In the genomic region with DNA sequence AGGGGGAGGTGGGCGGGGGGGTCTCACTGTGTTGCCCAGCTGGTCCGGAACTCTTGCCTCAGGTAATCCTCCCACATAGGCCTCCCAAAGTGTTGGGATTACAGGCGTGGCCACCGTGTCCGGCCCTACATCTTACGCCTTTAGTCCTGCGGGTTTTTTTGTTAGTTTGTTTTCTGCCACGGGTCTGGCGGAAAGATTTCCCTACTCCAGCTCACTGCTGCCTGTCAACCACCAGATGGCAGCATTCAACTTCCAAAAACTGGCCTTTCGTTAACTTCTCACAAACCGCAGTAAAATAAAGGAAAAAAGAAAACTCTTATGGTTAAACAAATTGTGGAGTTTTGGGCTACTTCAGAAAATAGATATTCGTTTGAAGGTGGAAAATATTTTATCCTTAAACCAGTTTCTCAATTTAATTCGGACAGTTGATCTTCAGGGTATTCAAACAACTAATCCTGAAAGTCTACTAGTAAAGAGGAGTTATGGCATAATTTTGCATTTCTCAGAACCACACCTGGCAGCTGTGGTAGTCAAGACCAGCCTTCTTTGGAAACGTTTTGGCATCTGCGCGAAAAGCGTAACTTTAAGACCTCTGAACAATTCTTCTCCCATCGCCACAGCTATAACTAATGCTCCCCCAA, we compare ENCODE assay signal across 8 cellular contexts. TPM values are rescaled to one million over a fixed set of nuclear protein-coding genes. Genes with fewer than 3 reads are reported as not detected.
DNase-seq lines count a peak whose midpoint lies in the region; ATAC-seq and TF ChIP-seq lines count a peak whose summit lies in the region.

No MANE protein-coding gene starts in this region.

- no peaks in the 10 kb centered on the region for H3K9me3 ChIP-seq in left lung

- H3K27me3 ChIP-seq in left lung, result no peaks in the 10 kb centered on the region

- H3K4me1 ChIP-seq in left lung, result no peaks in the 10 kb centered on the region

- H3K27ac ChIP-seq in left lung, result no peak overlapping the region

- peak; percentile 17 for DNase-seq in activated T-cell treated with anti-CD3 and anti-CD28 coated beads, Interleukin-2, amount 50 U/mL, for 1 hour
- no peak for DNase-seq in activated T-cell treated with anti-CD3 and anti-CD28 coated beads for 4 hours
- DNase-seq in NCI-H774 (lab: John Stamatoyannopoulos, UW), result peak; percentile 57
- peak; percentile 23 for DNase-seq in cerebellum (ENCODE audit: low spot score)
- DNase-seq in left lung, result no peak
- DNase-seq in type B pancreatic cell (ENCODE audit: extremely low spot score, unreplicated experiment), result no peak

- H3K27me3 Mint-ChIP-seq in type B pancreatic cell, result no peaks in the 10 kb centered on the region

- no peak overlapping the region for H3K4me3 ChIP-seq in left lung

- H3K27ac Mint-ChIP-seq in type B pancreatic cell, result peak overlapping the region; percentile 61

- H3K36me3 ChIP-seq in left lung, result no peaks in the 10 kb centered on the region

- peak; percentile 67 for ATAC-seq in HG03064 (IDR thresholded peaks at IDR 0.05; ENCODE audit: low read depth, unreplicated experiment)
- ATAC-seq in left lung, result peak; percentile 88
- no peak for ATAC-seq in HG03175 (IDR thresholded peaks at IDR 0.05; ENCODE audit: unreplicated experiment)

- TF ChIP-seq CTCF in left lung (IDR thresholded peaks at IDR 0.05) (peak; percentile 55 to 74), type B pancreatic cell (conservative IDR thresholded peaks at IDR 0.05) (peak; percentile 97)

- peaks cover 22% of the 10 kb centered on the region for H3K4me1 Mint-ChIP-seq in type B pancreatic cell (ENCODE audit: unreplicated experiment)

- H3K4me3 Mint-ChIP-seq in type B pancreatic cell, result peak overlapping the region; percentile 66

- intact Hi-C loops in left lung (cut with DNase I), result no loop called here

- H3K36me3 Mint-ChIP-seq in type B pancreatic cell, result no peaks in the 10 kb centered on the region

- no peaks in the 10 kb centered on the region for H3K9me3 Mint-ChIP-seq in type B pancreatic cell

RNA-seq across cellular contexts. Expression of a gene that starts 41.1 kb away (rescaled TPM):
- total RNA-seq in cerebellum, result not detected
- not detected for total RNA-seq in left lung
- not detected in 2 replicates for total RNA-seq in type B pancreatic cell (ENCODE audit: low replicate concordance)

Comparison
In these comparisons a context has a peak if more than half of its experiments do, and no peak if none do; other contexts are left out.
1. DNase-seq: peak in activated T-cell treated with anti-CD3 and anti-CD28 coated beads, Interleukin-2, amount 50 U/mL, for 1 hour (single experiment), NCI-H774 (single experiment) and cerebellum (single experiment); none in activated T-cell treated with anti-CD3 and anti-CD28 coated beads for 4 hours (single experiment), left lung (0 of 2) and type B pancreatic cell (single experiment).